37 cellular contexts compared by ENCODE assay signal in the genomic region with DNA sequence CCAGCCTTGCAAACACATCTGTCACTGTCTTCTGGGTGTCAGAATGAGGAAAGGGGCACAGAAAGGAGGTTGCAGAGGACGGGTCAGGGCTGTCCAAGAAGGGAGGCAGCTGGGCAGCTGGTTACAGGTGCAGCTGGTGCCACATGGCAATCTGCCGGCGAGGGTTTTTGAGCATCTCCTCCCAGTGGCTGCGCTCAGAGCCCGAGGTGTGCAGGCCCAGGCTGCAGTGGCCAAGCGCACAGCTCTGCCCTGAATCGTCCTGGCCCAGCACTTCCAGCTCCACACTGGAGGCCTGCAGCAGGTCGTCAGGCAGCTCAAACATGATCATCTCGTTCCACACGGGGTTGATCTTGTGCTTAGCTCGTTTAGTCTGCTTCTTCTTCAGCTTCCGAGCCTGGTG. TPM values are rescaled to one million over a fixed set of nuclear protein-coding genes. Genes with fewer than 3 reads are reported as not detected.
"Had no signal": no experiment of that assay in that cellular context is flagged by ENCODE, and none has a peak within 500 bp of the region (broad histone marks: within the 10 kb centered on the region; RNA-seq: fewer than 3 reads in every experiment).

No MANE protein-coding gene starts in this region.

- FAIRE-seq: astrocyte, bronchial epithelial cell, colon, endometrium, endothelial cell of umbilical vein had no signal

- H3K27me3 ChIP-seq: brain microvascular endothelial cell, heart left ventricle had no signal

- H3K9me3 Mint-ChIP-seq: activated CD4-positive, alpha-beta memory T cell treated with anti-CD3 and anti-CD28 coated beads, Interleukin-2, amount 10 ng/mL, durations not matched to agents 7 days and 5 days; activated CD4-positive, alpha-beta T cell treated with anti-CD3 and anti-CD28 coated beads, Interleukin-2, amount 10 ng/mL, durations not matched to agents 24 days and 14 days; activated naive CD4-positive, alpha-beta T cell treated with anti-CD3 and anti-CD28 coated beads, Interleukin-2, amount 10 ng/mL, durations not matched to agents 7 days and 5 days; activated naive CD8-positive, alpha-beta T cell treated with anti-CD3 and anti-CD28 coated beads, Interleukin-2, amount 10 ng/mL, durations not matched to agents 7 days and 5 days; central memory CD8-positive, alpha-beta T cell; T-helper 2 cell treated with Interferon-gamma antibody and Interleukin-4, amounts not matched to agents 5 μg/mL and 100 μg/mL, for 36 hours had no signal

- H3K36me3 Mint-ChIP-seq: activated naive CD4-positive, alpha-beta T cell treated with anti-CD3 and anti-CD28 coated beads, Interleukin-2, amount 10 ng/mL, durations not matched to agents 7 days and 5 days; activated naive CD4-positive, alpha-beta T cell treated with anti-CD3 and anti-CD28 coated beads, Interleukin-2, amount 50 U/mL, for 72 hours; activated naive CD8-positive, alpha-beta T cell treated with anti-CD3 and anti-CD28 coated beads, Interleukin-2, amount 10 ng/mL, durations not matched to agents 7 days and 5 days had no signal

- DNase-seq: activated B cell treated with CpG ODN at 0.5 μM for 24 hours; activated CD4-positive, alpha-beta memory T cell treated with anti-CD3 and anti-CD28 coated beads, Interleukin-2, amount 10 ng/mL, durations not matched to agents 7 days and 5 days; activated CD4-positive, alpha-beta T cell treated with anti-CD3 and anti-CD28 coated beads for 36 hours; activated CD4-positive, alpha-beta T cell treated with anti-CD3 and anti-CD28 coated beads, Interleukin-2, amount 10 ng/mL, durations not matched to agents 24 days and 14 days; activated CD8-positive, alpha-beta memory T cell treated with anti-CD3 and anti-CD28 coated beads, Interleukin-2, amount 50 U/mL, for 48 hours; activated gamma-delta T cell; activated naive CD4-positive, alpha-beta T cell; activated naive CD4-positive, alpha-beta T cell treated with anti-CD3 and anti-CD28 coated beads, Interleukin-2, amount 10 ng/mL, durations not matched to agents 7 days and 5 days; activated naive CD8-positive, alpha-beta T cell treated with anti-CD3 and anti-CD28 coated beads, Interleukin-2, amount 10 ng/mL, durations not matched to agents 7 days and 5 days; activated T-cell treated with anti-CD3 and anti-CD28 coated beads for 4 hours; activated T-cell treated with anti-CD3 and anti-CD28 coated beads, Interleukin-2, amount 50 U/mL, for 24 hours; activated T-cell treated with anti-CD3 and anti-CD28 coated beads, Interleukin-2, amount 50 U/mL, for 72 hours; anterior cingulate cortex; brain microvascular endothelial cell; cortex of kidney; dermis blood vessel endothelial cell; effector CD8-positive, alpha-beta T cell; esophagus squamous epithelium; foreskin melanocyte; heart left ventricle; T-helper 1 cell; T-helper 17 cell; T1000; WERI-Rb-1 had no signal

- ATAC-seq: activated CD4-positive, alpha-beta T cell treated with anti-CD3 and anti-CD28 coated beads for 36 hours; activated CD4-positive, CD25-positive, alpha-beta regulatory T cell treated with anti-CD3 and anti-CD28 coated beads, Interleukin-2, amount 50 U/mL, for 24 hours; activated naive CD4-positive, alpha-beta T cell treated with anti-CD3 and anti-CD28 coated beads, Interleukin-2, amount 50 U/mL, for 72 hours; activated T-cell treated with anti-CD3 and anti-CD28 coated beads, Interleukin-2, amount 50 U/mL, for 72 hours; gastroesophageal sphincter; heart left ventricle; T-helper 17 cell had no signal

- H3K4me1 Mint-ChIP-seq: activated B cell treated with CpG ODN at 0.5 μM for 24 hours; activated CD4-positive, alpha-beta T cell treated with anti-CD3 and anti-CD28 coated beads for 36 hours; activated naive CD4-positive, alpha-beta T cell treated with anti-CD3 and anti-CD28 coated beads, Interleukin-2, amount 10 ng/mL, durations not matched to agents 7 days and 5 days; central memory CD8-positive, alpha-beta T cell; T-helper 17 cell had no signal

- H3K27ac Mint-ChIP-seq: activated B cell treated with CpG ODN at 0.5 μM for 24 hours; activated CD4-positive, alpha-beta memory T cell treated with anti-CD3 and anti-CD28 coated beads, Interleukin-2, amount 10 ng/mL, durations not matched to agents 7 days and 5 days; activated CD4-positive, alpha-beta T cell treated with anti-CD3 and anti-CD28 coated beads for 36 hours; activated CD4-positive, alpha-beta T cell treated with anti-CD3 and anti-CD28 coated beads, Interleukin-2, amount 10 ng/mL, durations not matched to agents 24 days and 14 days; activated naive CD4-positive, alpha-beta T cell treated with anti-CD3 and anti-CD28 coated beads, Interleukin-2, amount 10 ng/mL, durations not matched to agents 7 days and 5 days; activated naive CD4-positive, alpha-beta T cell treated with anti-CD3 and anti-CD28 coated beads, Interleukin-2, amount 50 U/mL, for 72 hours; activated naive CD8-positive, alpha-beta T cell treated with anti-CD3 and anti-CD28 coated beads, Interleukin-2, amount 10 ng/mL, durations not matched to agents 7 days and 5 days; activated T-cell treated with anti-CD3 and anti-CD28 coated beads, Interleukin-2, amount 50 U/mL, for 24 hours; activated T-cell treated with anti-CD3 and anti-CD28 coated beads, Interleukin-2, amount 50 U/mL, for 72 hours; T-helper 17 cell; T-helper 2 cell treated with Interferon-gamma antibody and Interleukin-4, amounts not matched to agents 5 μg/mL and 100 μg/mL, for 36 hours had no signal

- H3K27ac ChIP-seq: brain microvascular endothelial cell, epithelial cell of prostate, esophagus squamous epithelium, gastroesophageal sphincter, heart left ventricle, WERI-Rb-1 had no signal

- H3K4me1 ChIP-seq: esophagus squamous epithelium had no signal

- H3K4me3 Mint-ChIP-seq: activated B cell treated with CpG ODN at 0.5 μM for 24 hours; activated CD4-positive, alpha-beta memory T cell treated with anti-CD3 and anti-CD28 coated beads, Interleukin-2, amount 10 ng/mL, durations not matched to agents 7 days and 5 days; activated CD4-positive, alpha-beta T cell treated with anti-CD3 and anti-CD28 coated beads for 36 hours; activated CD4-positive, alpha-beta T cell treated with anti-CD3 and anti-CD28 coated beads, Interleukin-2, amount 10 ng/mL, durations not matched to agents 24 days and 14 days; activated naive CD4-positive, alpha-beta T cell treated with anti-CD3 and anti-CD28 coated beads, Interleukin-2, amount 10 ng/mL, durations not matched to agents 7 days and 5 days; activated naive CD8-positive, alpha-beta T cell treated with anti-CD3 and anti-CD28 coated beads, Interleukin-2, amount 10 ng/mL, durations not matched to agents 7 days and 5 days; activated T-cell treated with anti-CD3 and anti-CD28 coated beads, Interleukin-2, amount 50 U/mL, for 24 hours; activated T-cell treated with anti-CD3 and anti-CD28 coated beads, Interleukin-2, amount 50 U/mL, for 72 hours; central memory CD8-positive, alpha-beta T cell; T-helper 17 cell; T-helper 2 cell treated with Interferon-gamma antibody and Interleukin-4, amounts not matched to agents 5 μg/mL and 100 μg/mL, for 36 hours had no signal

- H3K4me3 ChIP-seq: esophagus squamous epithelium, gastroesophageal sphincter, heart left ventricle had no signal

RNA-seq across cellular contexts. Expression of gene SYT13, which starts 42.2 kb away (rescaled TPM):
- total RNA-seq: activated B cell treated with CpG ODN at 0.5 μM for 24 hours; activated CD4-positive, alpha-beta memory T cell treated with anti-CD3 and anti-CD28 coated beads, Interleukin-2, amount 10 ng/mL, durations not matched to agents 7 days and 5 days; activated CD4-positive, alpha-beta T cell treated with anti-CD3 and anti-CD28 coated beads for 36 hours; activated CD4-positive, alpha-beta T cell treated with anti-CD3 and anti-CD28 coated beads, Interleukin-2, amount 10 ng/mL, durations not matched to agents 24 days and 14 days; activated naive CD4-positive, alpha-beta T cell treated with anti-CD3 and anti-CD28 coated beads, Interleukin-2, amount 50 U/mL, for 72 hours; activated naive CD8-positive, alpha-beta T cell treated with anti-CD3 and anti-CD28 coated beads, Interleukin-2, amount 10 ng/mL, durations not matched to agents 7 days and 5 days; activated T-cell treated with anti-CD3 and anti-CD28 coated beads, Interleukin-2, amount 50 U/mL, for 72 hours; bronchial epithelial cell; dermis blood vessel endothelial cell; endothelial cell of umbilical vein; fibroblast of lung; fibroblast of villous mesenchyme had no signal
